In genomic region chr10:34687434-34688205, GRCh38 we compare ENCODE assay signal across 1 cellular context.
TF ChIP-seq lines count a peak whose summit lies in the region.

No MANE protein-coding gene starts in this region.

TF ChIP-seq in HEK293, 187 proteins besides CTCF, POLR2A, EP300 and RAD21 (continued from another document):
- TF ChIP-seq ZBTB6 (tag by site-specific recombination; IDR thresholded peaks at IDR 0.05) (no peak), ZNF202 (tag by site-specific recombination; IDR thresholded peaks at IDR 0.05; ENCODE audit: borderline replicate concordance) (no peak), MEIS1 (CRISPR knock-in tag; IDR thresholded peaks at IDR 0.05; ENCODE audit: borderline replicate concordance) (no peak), ZNF416 (tag by site-specific recombination; IDR thresholded peaks at IDR 0.05) (no peak), ATF2 (tag by site-specific recombination; IDR thresholded peaks at IDR 0.05; ENCODE audit: low read depth) (peak; percentile 95), SCRT1 (tag by site-specific recombination; IDR thresholded peaks at IDR 0.05; ENCODE audit: borderline replicate concordance) (no peak), SALL2 (tag by site-specific recombination; IDR thresholded peaks at IDR 0.05; ENCODE audit: borderline replicate concordance) (no peak), ZBTB1 (tag by site-specific recombination; IDR thresholded peaks at IDR 0.05) (no peak), ZNF112 (tag by site-specific recombination; IDR thresholded peaks at IDR 0.05) (no peak), ZBTB21 (tag by site-specific recombination; IDR thresholded peaks at IDR 0.05) (peak; percentile 81), ZNF639 (tag by site-specific recombination; IDR thresholded peaks at IDR 0.05) (no peak), ZNF239 (tag by site-specific recombination; IDR thresholded peaks at IDR 0.05) (no peak), ZNF747 (tag by site-specific recombination; IDR thresholded peaks at IDR 0.05) (no peak), KLF1 (tag by site-specific recombination; IDR thresholded peaks at IDR 0.05) (no peak), ZNF211 (tag by site-specific recombination; IDR thresholded peaks at IDR 0.05; ENCODE audit: low read depth) (no peak), ZNF629 (tag by site-specific recombination; IDR thresholded peaks at IDR 0.05) (peak; percentile 89), ZNF280D (tag by site-specific recombination; IDR thresholded peaks at IDR 0.05) (no peak), ZNF132 (tag by site-specific recombination; IDR thresholded peaks at IDR 0.05; ENCODE audit: borderline replicate concordance) (no peak), ZNF548 (tag by site-specific recombination; IDR thresholded peaks at IDR 0.05) (no peak), SP7 (tag by site-specific recombination; IDR thresholded peaks at IDR 0.05) (no peak), ZNF777 (tag by site-specific recombination; IDR thresholded peaks at IDR 0.05; ENCODE audit: borderline replicate concordance) (no peak), REST (tag by site-specific recombination; IDR thresholded peaks at IDR 0.05) (0 out of 2 replicates have a peak, but pooled peaks have one; percentile 40), ZNF140 (tag by site-specific recombination; IDR thresholded peaks at IDR 0.05) (no peak), ZBTB48 (tag by site-specific recombination; IDR thresholded peaks at IDR 0.05) (no peak), ZNF350 (tag by site-specific recombination; IDR thresholded peaks at IDR 0.05) (no peak), ZNF571 (tag by site-specific recombination; IDR thresholded peaks at IDR 0.05) (no peak), ZNF433 (tag by site-specific recombination; IDR thresholded peaks at IDR 0.05; ENCODE audit: low read depth) (no peak), ZNF362 (tag by site-specific recombination; IDR thresholded peaks at IDR 0.05) (peak; percentile 98), ZNF121 (tag by site-specific recombination; IDR thresholded peaks at IDR 0.05) (no peak), ZNF664 (tag by site-specific recombination; IDR thresholded peaks at IDR 0.05) (no peak), ZNF701 (tag by site-specific recombination; IDR thresholded peaks at IDR 0.05) (no peak), ZSCAN16 (tag by site-specific recombination; IDR thresholded peaks at IDR 0.05) (no peak), ZBTB26 (tag by site-specific recombination; optimal IDR thresholded peaks at IDR 0.05) (no peak), SCRT2 (tag by site-specific recombination; IDR thresholded peaks at IDR 0.05) (peak; percentile 70), KLF9 (tag by site-specific recombination; IDR thresholded peaks at IDR 0.05; ENCODE audit: low read depth) (no peak), ZNF146 (tag by site-specific recombination; IDR thresholded peaks at IDR 0.05) (no peak)
